In genomic region chr5:136193396-136193935, GRCh38 we compare ENCODE assay signal across 11 cellular contexts. TPM values are rescaled to one million over a fixed set of nuclear protein-coding genes. Genes with fewer than 3 reads are reported as not detected.
DNase-seq lines count a peak whose midpoint lies in the region; ATAC-seq and TF ChIP-seq lines count a peak whose summit lies in the region.
"Had no signal": no experiment of that assay in that cellular context is flagged by ENCODE, and none has a peak within 500 bp of the region (broad histone marks: within the 10 kb centered on the region; RNA-seq: fewer than 3 reads in every experiment).

No MANE protein-coding gene starts in this region.

- H3K36me3 ChIP-seq in ES-I3 (ENCODE audit: insufficient read depth, low read length) (no peaks in the 10 kb centered on the region), HUES64 (ENCODE audit: insufficient read depth, low read length) (no peaks in the 10 kb centered on the region), hepatocyte (replicated peaks; ENCODE audit: insufficient read depth, low read depth) (no peaks in the 10 kb centered on the region), trophoblast cell (ENCODE audit: control insufficient read depth in 1 of 2, insufficient read depth in 2 of 2, low read length in 2 of 2) (peaks cover 4 to 6% of the 10 kb centered on the region in 2 experiments), PC-9 (ENCODE audit: low read depth) (0 out of 2 replicates have a peak, but pooled peaks cover 3% of the 10 kb centered on the region)

- H3K4me2 ChIP-seq in hepatocyte (peak overlapping the region; percentile 100), trophoblast cell (ENCODE audit: low read length) (peak overlapping the region; percentile 83), PC-9 (no peak overlapping the region)

- H4K8ac ChIP-seq in trophoblast cell (ENCODE audit: low read depth, low read length): no peak overlapping the region

- H2AK5ac ChIP-seq in trophoblast cell (ENCODE audit: low read length): no peak overlapping the region

- POLR2A ChIA-PET in PC-9 (lab: Charles Lee; ENCODE audit: unreplicated experiment): no interaction called here

- H3K4me1 ChIP-seq in ES-I3 (ENCODE audit: insufficient read depth, low read length) (no peaks in the 10 kb centered on the region), HUES64 (ENCODE audit: insufficient read depth, low read length) (no peaks in the 10 kb centered on the region), hepatocyte (ENCODE audit: insufficient read depth) (peaks cover 24% of the 10 kb centered on the region), trophoblast cell (ENCODE audit: control insufficient read depth in 1 of 2, insufficient read depth in 2 of 2, low read length in 2 of 2) (peaks cover 8 to 23% of the 10 kb centered on the region in 2 experiments), PC-9 (replicated peaks; ENCODE audit: insufficient read depth) (peaks cover 5% of the 10 kb centered on the region)

- no peak overlapping the region for H3K18ac ChIP-seq in trophoblast cell (ENCODE audit: low read length)

- H2BK12ac ChIP-seq in trophoblast cell (ENCODE audit: low read length): no peak overlapping the region

- BruUV-seq in PC-9 (replicated peaks; lab: Mats Ljungman, UMichigan): no TSS peak

- H3K23ac ChIP-seq in trophoblast cell (ENCODE audit: low read length): no peak overlapping the region

- CTCF ChIA-PET in PC-9 (lab: Charles Lee): no interaction called here

- ATAC-seq in HG02588 (IDR thresholded peaks at IDR 0.05; ENCODE audit: unreplicated experiment): no peak

- no peak overlapping the region for H4K12ac ChIP-seq in trophoblast cell (ENCODE audit: low read depth, low read length)

- H2BK120ac ChIP-seq in trophoblast cell (ENCODE audit: insufficient read depth, low read length, poor library complexity): no peak overlapping the region

- DNase-seq in hepatocyte (ENCODE audit: low spot score): no peak
- no peak for DNase-seq in trophoblast cell
- no peak for DNase-seq in NOMO-1 treated with DMSO at 0.1 percent for 48 hours (lab: John Stamatoyannopoulos, UW; ENCODE audit: unreplicated experiment)
- no peak for DNase-seq in PC-9
- DNase-seq in NCI-H2171 treated with DMSO at 0.1 percent for 48 hours (lab: John Stamatoyannopoulos, UW): no peak
- DNase-seq: activated naive CD4-positive, alpha-beta T cell; effector memory CD4-positive, alpha-beta T cell; NCI-H1048 had no signal

- H3K4me3 ChIP-seq in HUES64 (ENCODE audit: low read length) (peak overlapping the region; percentile 53), hepatocyte (peak overlapping the region; percentile 42), trophoblast cell (ENCODE audit: low read depth, low read length) (peak overlapping the region; percentile 1), PC-9 (no peak overlapping the region)

- H3K9ac ChIP-seq in ES-I3 (ENCODE audit: low read depth, low read length) (peak overlapping the region; percentile 50; the same call in 1 of the 2 replicates), HUES64 (ENCODE audit: low read depth, low read length) (no peak overlapping the region), trophoblast cell (ENCODE audit: low read length) (no peak overlapping the region)

- H3K79me2 ChIP-seq in hepatocyte (no peaks in the 10 kb centered on the region), trophoblast cell (ENCODE audit: control insufficient read depth, insufficient read depth, low read length, poor library complexity) (no peaks in the 10 kb centered on the region), PC-9 (ENCODE audit: low read depth) (no peaks in the 10 kb centered on the region)

- TF ChIP-seq CTCF in hepatocyte (IDR thresholded peaks at IDR 0.05; ENCODE audit: poor library complexity): no peak
- no peak for TF ChIP-seq CTCF in PC-9 (conservative IDR thresholded peaks at IDR 0.05)

- no peaks in the 10 kb centered on the region for H4K20me1 ChIP-seq in hepatocyte (ENCODE audit: insufficient read depth, poor library complexity, severe bottlenecking)
- no peaks in the 10 kb centered on the region for H4K20me1 ChIP-seq in PC-9 (ENCODE audit: insufficient read depth)

- H3K27ac ChIP-seq in HUES64 (ENCODE audit: low read depth, low read length): no peak overlapping the region
- H3K27ac ChIP-seq in hepatocyte: no peak overlapping the region
- H3K27ac ChIP-seq in trophoblast cell (ENCODE audit: low read depth, low read length): no peak overlapping the region
- H3K27ac ChIP-seq in PC-9: no peak overlapping the region

- peaks cover 3% of the 10 kb centered on the region for H3K79me1 ChIP-seq in trophoblast cell (ENCODE audit: low read length)

- intact Hi-C loops in PC-9 (cut with micrococcal nuclease; ENCODE audit: unreplicated experiment): no loop called here

- H3K14ac ChIP-seq in trophoblast cell (ENCODE audit: low read length): no peak overlapping the region

- no peak overlapping the region for H4K91ac ChIP-seq in trophoblast cell (ENCODE audit: low read depth, low read length)

- peaks cover 98% of the 10 kb centered on the region for H3K27me3 ChIP-seq in HUES64 (ENCODE audit: insufficient read depth, low read length)
- peaks cover 31% of the 10 kb centered on the region for H3K27me3 ChIP-seq in hepatocyte
- H3K27me3 ChIP-seq in trophoblast cell (ENCODE audit: insufficient read depth, low read length): peaks cover 9% of the 10 kb centered on the region
- no peaks in the 10 kb centered on the region for H3K27me3 ChIP-seq in PC-9 (ENCODE audit: insufficient read depth, low read depth)

- 69% methylated on average over 17 of the region's 17 CpGs for WGBS in HUES64
- 75% methylated on average over 17 of the region's 17 CpGs for WGBS in hepatocyte (ENCODE audit: low lambda C conversion rate, missing lambda C conversion rate)
- WGBS in trophoblast cell (ENCODE audit: extremely low coverage, insufficient coverage, insufficient read length): no CpG with 5 or more reads among the region's 17 CpGs

- no peak overlapping the region for H2AFZ ChIP-seq in hepatocyte
- H2AFZ ChIP-seq in trophoblast cell (ENCODE audit: insufficient read depth, low read length, poor library complexity): no peak overlapping the region
- no peak overlapping the region for H2AFZ ChIP-seq in PC-9

- H3K4ac ChIP-seq in trophoblast cell (ENCODE audit: low read depth, low read length): no peak overlapping the region

- no peak overlapping the region for H2BK5ac ChIP-seq in trophoblast cell (ENCODE audit: low read depth, low read length, poor library complexity)

- H3F3A ChIP-seq in PC-9 (ENCODE audit: insufficient read depth, low read depth): no peaks in the 10 kb centered on the region

- H3K9me2 ChIP-seq in hepatocyte (replicated peaks; ENCODE audit: insufficient read depth) (no peaks in the 10 kb centered on the region), PC-9 (ENCODE audit: insufficient read depth) (no peaks in the 10 kb centered on the region)

- no peaks in the 10 kb centered on the region for H3K9me3 ChIP-seq in ES-I3 (ENCODE audit: control insufficient read depth, insufficient read depth, low read length)
- no peaks in the 10 kb centered on the region for H3K9me3 ChIP-seq in HUES64 (ENCODE audit: insufficient read depth, low read depth, low read length)
- H3K9me3 ChIP-seq in hepatocyte (ENCODE audit: low read depth): no peaks in the 10 kb centered on the region
- H3K9me3 ChIP-seq in trophoblast cell (ENCODE audit: insufficient read depth, low read depth, low read length): peaks cover 3% of the 10 kb centered on the region
- H3K9me3 ChIP-seq in PC-9 (ENCODE audit: insufficient read depth, low read depth): no peaks in the 10 kb centered on the region

RNA-seq across cellular contexts. Expression of gene SMIM32, which starts 0.5 kb away (rescaled TPM):
- 0.45 TPM for polyA plus RNA-seq in HUES64 (2013, experiment 1 of 2)
- polyA plus RNA-seq in HUES64 (2013, experiment 2 of 2): 0.51 TPM
- 1.9 and 3.1 TPM in 2 replicates for total RNA-seq in hepatocyte
- polyA plus RNA-seq in hepatocyte: 2.7 and 3.9 TPM in 2 replicates
- 2.0 and 2.4 TPM in 2 replicates for polyA plus RNA-seq in trophoblast cell (2013)
- not detected in 2 replicates for total RNA-seq in PC-9 (2021)
